Comparison of ENCODE assay signal across 8 cellular contexts in genomic region chr2:205660521-205661124, GRCh38. TPM values are rescaled to one million over a fixed set of nuclear protein-coding genes. Genes with fewer than 3 reads are reported as not detected.
A peak's percentile ranks its signal among the peaks of the same experiment; 100 is the strongest.
DNase-seq lines count a peak whose midpoint lies in the region; ATAC-seq, FAIRE-seq and TF ChIP-seq lines count a peak whose summit lies in the region.

No MANE protein-coding gene starts in this region.

- H3K9ac ChIP-seq in adipocyte (ENCODE audit: low read length) = peak overlapping the region; percentile 28

- CTCF ChIA-PET in A673 (lab: Charles Lee) = no interaction called here

- TF ChIP-seq CTCF in A673 (conservative IDR thresholded peaks at IDR 0.05; ENCODE audit: low read depth, low read length) (no peak), osteoblast (IDR thresholded peaks at IDR 0.05; ENCODE audit: extremely low read depth, low read depth, low read length) (no peak)

- H2AFZ ChIP-seq in osteoblast (ENCODE audit: low read length) = peak overlapping the region; percentile 62

- no peaks in the 10 kb centered on the region for H3K27me3 ChIP-seq in A673 (replicated peaks; ENCODE audit: insufficient read depth, low read depth, low read length, poor library complexity)
- no peaks in the 10 kb centered on the region for H3K27me3 ChIP-seq in adipocyte (replicated peaks; ENCODE audit: control insufficient read depth, insufficient read depth, low read length)
- H3K27me3 ChIP-seq in osteoblast (ENCODE audit: insufficient read depth, low read length) = no peaks in the 10 kb centered on the region

- no peaks in the 10 kb centered on the region for H4K20me1 ChIP-seq in osteoblast (ENCODE audit: insufficient read depth, low read length)

- FAIRE-seq in GM12892 (lab: Jason Lieb, UNC) = no peak

- H3K9me3 ChIP-seq in A673 (ENCODE audit: low read depth, low read length, poor library complexity, severe bottlenecking) (no peaks in the 10 kb centered on the region), adipocyte (ENCODE audit: control insufficient read depth, low read length) (no peaks in the 10 kb centered on the region), osteoblast (ENCODE audit: low read depth, low read length) (no peaks in the 10 kb centered on the region)

- no peaks in the 10 kb centered on the region for H3K36me3 ChIP-seq in A673 (ENCODE audit: insufficient read depth, low read length, poor library complexity, severe bottlenecking)
- no peaks in the 10 kb centered on the region for H3K36me3 ChIP-seq in adipocyte (ENCODE audit: control insufficient read depth, insufficient read depth, low read length, severe bottlenecking)
- H3K36me3 ChIP-seq in osteoblast (ENCODE audit: insufficient read depth, low read length) = no peaks in the 10 kb centered on the region

- peak; percentile 75 for ATAC-seq in GM19372 (IDR thresholded peaks at IDR 0.05; ENCODE audit: low read depth, unreplicated experiment)

- no TSS peak for BruUV-seq in A673 (replicated peaks; lab: Mats Ljungman, UMichigan)

- H3K4me2 ChIP-seq in osteoblast (ENCODE audit: insufficient read depth, low read length) = peak overlapping the region; percentile 85

- no peak for TF ChIP-seq POLR2A in GM12892 (IDR thresholded peaks at IDR 0.05; ENCODE audit: low read depth, low read length)

- DNase-seq in A673 (ENCODE audit: low spot score) = peak; percentile 26
- DNase-seq in Kasumi-1 (lab: John Stamatoyannopoulos, UW) = peak; percentile 2 to 6
- DNase-seq in adipocyte (ENCODE audit: low read depth) = peak; percentile 88
- DNase-seq in osteoblast (ENCODE audit: insufficient read length, low spot score, missing footprints) = peak; percentile 83
- no peak for DNase-seq in GOT3 (lab: John Stamatoyannopoulos, UW)
- no peak for DNase-seq in NCI-H128 (lab: John Stamatoyannopoulos, UW; ENCODE audit: unreplicated experiment)
- DNase-seq in GM12892 (ENCODE audit: insufficient read length) = no peak

- no peak overlapping the region for H3K4me3 ChIP-seq in A673 (ENCODE audit: low read depth, low read length, poor library complexity, severe bottlenecking)
- peak overlapping the region; percentile 41 for H3K4me3 ChIP-seq in adipocyte (ENCODE audit: low read length)
- H3K4me3 ChIP-seq in osteoblast (ENCODE audit: insufficient read depth, low read length) = peak overlapping the region; percentile 54

- POLR2A ChIA-PET in A673 (lab: Charles Lee; ENCODE audit: low non-redundant PET) = no interaction called here

- H3K27ac ChIP-seq in A673 (ENCODE audit: low read depth, low read length, poor library complexity, severe bottlenecking) = no peak overlapping the region
- H3K27ac ChIP-seq in osteoblast (ENCODE audit: low read depth, low read length) = peak overlapping the region; percentile 85

- no peaks in the 10 kb centered on the region for H3K79me2 ChIP-seq in osteoblast (ENCODE audit: insufficient read depth, low read length)

- H3K4me1 ChIP-seq in A673 (ENCODE audit: insufficient read depth, low read length, poor library complexity, severe bottlenecking) (peaks cover 7% of the 10 kb centered on the region), adipocyte (ENCODE audit: control insufficient read depth, insufficient read depth, low read length) (peaks cover 49% of the 10 kb centered on the region), osteoblast (ENCODE audit: insufficient read depth, low read length) (peaks cover 38% of the 10 kb centered on the region)

- intact Hi-C loops in A673 (cut with micrococcal nuclease; ENCODE audit: unreplicated experiment) = no loop called here

RNA-seq across cellular contexts. Expression of gene NRP2, which starts 21.7 kb away (rescaled TPM):
- 4.0 and 7.7 TPM in 2 replicates for total RNA-seq in A673 (2021)
- 145 and 183 TPM in 2 replicates for total RNA-seq in osteoblast
- polyA plus RNA-seq in GM12892 (2012; ENCODE audit: missing spikeins) = 1.1 TPM

Comparison
In these comparisons a context has a peak if more than half of its experiments do, and no peak if none do; other contexts are left out.
1. DNase-seq: peak in A673 (single experiment), Kasumi-1 (2 of 2), adipocyte (single experiment) and osteoblast (single experiment); none in GOT3 (single experiment), NCI-H128 (single experiment) and GM12892 (single experiment).
2. RNA of gene NRP2, which starts 21.7 kb away (total RNA-seq): 145 to 183 TPM in osteoblast; 4.0 to 7.7 TPM in A673; every median in the first group is over 10 times any median in the second.